In the genomic region with DNA sequence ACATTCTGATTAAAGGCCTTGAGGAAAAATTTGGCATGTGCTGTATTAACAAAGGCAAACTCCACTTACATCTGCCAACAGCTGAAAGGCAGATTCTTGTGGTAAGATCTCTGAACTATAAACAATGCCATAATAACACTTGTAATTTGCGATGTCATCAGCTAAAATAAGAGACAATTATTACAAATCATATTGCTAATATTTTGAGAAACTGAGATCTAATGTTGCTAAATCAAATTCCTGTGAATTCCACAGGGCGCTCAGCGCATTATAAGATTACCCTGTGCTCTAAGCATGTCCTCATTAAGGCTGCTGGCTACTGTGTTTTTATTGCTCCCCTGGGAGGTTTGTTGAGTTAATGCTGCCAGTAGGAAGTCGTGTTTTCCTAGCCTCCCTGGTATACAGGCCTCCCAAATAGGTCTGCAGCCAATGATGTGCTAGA, we compare ENCODE assay signal across 10 cellular contexts.
A peak's percentile ranks its signal among the peaks of the same experiment; 100 is the strongest.
DNase-seq lines count a peak whose midpoint lies in the region; ATAC-seq, FAIRE-seq and TF ChIP-seq lines count a peak whose summit lies in the region.
"Had no signal": no experiment of that assay in that cellular context is flagged by ENCODE, and none has a peak within 500 bp of the region (broad histone marks: within the 10 kb centered on the region; RNA-seq: fewer than 3 reads in every experiment).

No MANE protein-coding gene starts in this region.

- H3K79me2 ChIP-seq in astrocyte (ENCODE audit: insufficient read depth, low read length): no peaks in the 10 kb centered on the region

- peak; percentile 50 for DNase-seq in EL
- peak; percentile 43 for DNase-seq in NCI-H1436 treated with DMSO at 0.1 percent for 48 hours (lab: John Stamatoyannopoulos, UW)
- DNase-seq in astrocyte (ENCODE audit: low read depth): peak; percentile 80
- no peak for DNase-seq in NCI-H510A treated with DMSO at 0.1 percent for 48 hours (lab: John Stamatoyannopoulos, UW)
- no peak for DNase-seq in urothelium cell line (ENCODE audit: low spot score)
- DNase-seq: effector memory CD4-positive, alpha-beta T cell; KBM-7; small intestine had no signal

- no peaks in the 10 kb centered on the region for H3K9me3 ChIP-seq in astrocyte (ENCODE audit: insufficient read depth, low read depth, low read length)

- no peak overlapping the region for H2AFZ ChIP-seq in astrocyte (ENCODE audit: low read depth, low read length)

- peaks cover 2% of the 10 kb centered on the region for H3K36me3 Mint-ChIP-seq in astrocyte (ENCODE audit: low read depth, unreplicated experiment)
- no peaks in the 10 kb centered on the region for H3K36me3 Mint-ChIP-seq in nephron (ENCODE audit: low read depth)

- H3K27me3 Mint-ChIP-seq in astrocyte (ENCODE audit: low read depth, unreplicated experiment) (no peaks in the 10 kb centered on the region), nephron (ENCODE audit: low read depth) (peaks cover 4% of the 10 kb centered on the region)

- H3K27me3 ChIP-seq in astrocyte (ENCODE audit: insufficient read depth, low read length): no peaks in the 10 kb centered on the region

- TF ChIP-seq CTCF in astrocyte (IDR thresholded peaks at IDR 0.05; ENCODE audit: insufficient read depth, low read depth, low read length) (no peak), nephron (IDR thresholded peaks at IDR 0.05; ENCODE audit: unreplicated experiment in 3 of 3) (no peak)

- peaks cover 7% of the 10 kb centered on the region for H3K9me3 Mint-ChIP-seq in astrocyte (ENCODE audit: unreplicated experiment)
- no peaks in the 10 kb centered on the region for H3K9me3 Mint-ChIP-seq in nephron

- H3K27ac Mint-ChIP-seq in astrocyte (ENCODE audit: unreplicated experiment): no peak overlapping the region
- H3K27ac Mint-ChIP-seq in nephron: peak overlapping the region in 2 of 3 experiments; percentile 31 to 67

- H4K20me1 ChIP-seq in astrocyte (ENCODE audit: insufficient read depth, low read length): no peaks in the 10 kb centered on the region

- H3K4me2 ChIP-seq in astrocyte (ENCODE audit: low read length): no peak overlapping the region

- H3K4me1 ChIP-seq in astrocyte (ENCODE audit: insufficient read depth, low read length): peaks cover under 1% of the 10 kb centered on the region

- H3K4me1 Mint-ChIP-seq in astrocyte (ENCODE audit: low read depth, unreplicated experiment) (peaks cover 13% of the 10 kb centered on the region), nephron (peaks cover 25% of the 10 kb centered on the region)

- H3K4me3 Mint-ChIP-seq in astrocyte (ENCODE audit: unreplicated experiment): no peak overlapping the region
- H3K4me3 Mint-ChIP-seq in nephron: no peak overlapping the region

- H3K9ac ChIP-seq in astrocyte (ENCODE audit: low read length): no peak overlapping the region

- H3K27ac ChIP-seq in astrocyte (ENCODE audit: low read depth, low read length): no peak overlapping the region

- H3K4me3 ChIP-seq in astrocyte (ENCODE audit: insufficient read depth, low read depth, low read length): no peak overlapping the region

- FAIRE-seq in astrocyte (lab: Jason Lieb, UNC) (peak; percentile 34), urothelium cell line (lab: Jason Lieb, UNC) (no peak)
- FAIRE-seq: small intestine had no signal

- ATAC-seq in HG02938 (IDR thresholded peaks at IDR 0.05; ENCODE audit: unreplicated experiment): no peak

- no peaks in the 10 kb centered on the region for H3K36me3 ChIP-seq in astrocyte (ENCODE audit: insufficient read depth, low read length)

Comparison
In these comparisons a context has a peak if more than half of its experiments do, and no peak if none do; other contexts are left out.
1. DNase-seq: peak in EL (single experiment), NCI-H1436 treated with DMSO at 0.1 percent for 48 hours (single experiment) and astrocyte (single experiment); none in NCI-H510A treated with DMSO at 0.1 percent for 48 hours (single experiment) and urothelium cell line (single experiment).